In the genomic region with DNA sequence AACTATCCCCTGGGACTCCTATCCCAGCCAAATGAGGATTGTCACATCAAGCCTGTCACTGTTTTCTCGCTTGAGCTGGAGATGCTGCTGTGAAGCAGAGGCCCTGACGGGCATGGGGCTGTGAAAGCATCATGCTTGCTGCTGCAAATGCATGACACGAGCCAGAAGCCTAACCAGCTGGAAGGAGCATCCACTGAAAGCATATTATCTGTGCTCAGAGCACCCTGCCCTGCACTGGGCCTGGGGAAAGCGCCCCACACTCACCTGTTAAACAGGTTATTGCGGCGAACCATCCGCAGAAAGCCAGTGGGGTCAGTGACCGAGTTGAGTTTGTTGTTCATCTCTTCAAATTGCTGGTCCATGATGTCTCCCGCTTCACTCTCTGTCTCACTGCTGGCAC, we compare ENCODE assay signal across 14 cellular contexts.
DNase-seq lines count a peak whose midpoint lies in the region; ATAC-seq and TF ChIP-seq lines count a peak whose summit lies in the region.
"Had no signal": no experiment of that assay in that cellular context is flagged by ENCODE, and none has a peak within 500 bp of the region (broad histone marks: within the 10 kb centered on the region; RNA-seq: fewer than 3 reads in every experiment).

No MANE protein-coding gene starts in this region.

- no peak for ATAC-seq in thoracic aorta (ENCODE audit: insufficient number of reproducible peaks, low FRiP score, low read depth)
- no peak for ATAC-seq in HG02884 (IDR thresholded peaks at IDR 0.05; ENCODE audit: unreplicated experiment)
- no peak for ATAC-seq in HG02642 (IDR thresholded peaks at IDR 0.05; ENCODE audit: poor library complexity, unreplicated experiment)
- ATAC-seq: effector memory CD8-positive, alpha-beta T cell; stimulated activated memory B cell treated with anti-CD40 and anti-IgM and Interleukin-4, amounts not matched to agents 10 μg/mL and 1 μg/mL and 100 μg/mL, for 72 hours had no signal

- H3K36me3 ChIP-seq in thoracic aorta, result no peaks in the 10 kb centered on the region
- H3K36me3 ChIP-seq: SJSA1 had no signal

- H3K27ac ChIP-seq in coronary artery (peak overlapping the region in 1 of 2 donors; percentile 57), thoracic aorta (peak overlapping the region; percentile 51 to 60)
- H3K27ac ChIP-seq: SJSA1 had no signal

- peak; percentile 43 for DNase-seq in activated CD8-positive, alpha-beta memory T cell treated with anti-CD3 and anti-CD28 coated beads, Interleukin-2, amount 50 U/mL, for 48 hours
- no peak for DNase-seq in activated CD8-positive, alpha-beta memory T cell treated with anti-CD3 and anti-CD28 coated beads for 24 hours
- DNase-seq in coronary artery (ENCODE audit: low spot score) (peak; percentile 40), thoracic aorta (ENCODE audit: low spot score) (no peak)
- DNase-seq in stimulated activated CD4-positive, alpha-beta T cell treated with anti-CD3 and anti-CD28 coated beads, Interleukin-4, amount 100 ng/mL, for 24 hours, result no peak
- DNase-seq: Caco-2; effector memory CD8-positive, alpha-beta T cell; GF-D8; islet precursor cell had no signal

- no peak overlapping the region for H3K4me3 Mint-ChIP-seq in nephron
- H3K4me3 Mint-ChIP-seq: effector memory CD8-positive, alpha-beta T cell; stimulated activated memory B cell treated with anti-CD40 and anti-IgM and Interleukin-4, amounts not matched to agents 10 μg/mL and 1 μg/mL and 100 μg/mL, for 72 hours had no signal

- peaks cover 22 to 54% of the 10 kb centered on the region in 2 donors for H3K4me1 ChIP-seq in thoracic aorta (ENCODE audit: control insufficient read depth in 1 of 2, low read depth in 2 of 2)
- H3K4me1 ChIP-seq: Caco-2 had no signal

- H3K9me3 Mint-ChIP-seq in nephron, result no peaks in the 10 kb centered on the region
- H3K9me3 Mint-ChIP-seq: effector memory CD8-positive, alpha-beta T cell; stimulated activated memory B cell treated with anti-CD40 and anti-IgM and Interleukin-4, amounts not matched to agents 10 μg/mL and 1 μg/mL and 100 μg/mL, for 72 hours had no signal

- no peaks in the 10 kb centered on the region for H3K27me3 ChIP-seq in thoracic aorta (replicated peaks; ENCODE audit: insufficient read depth)
- H3K27me3 ChIP-seq: SJSA1 had no signal

- H3K4me1 Mint-ChIP-seq in nephron, result peaks cover 69% of the 10 kb centered on the region
- H3K4me1 Mint-ChIP-seq: stimulated activated memory B cell treated with anti-CD40 and anti-IgM and Interleukin-4, amounts not matched to agents 10 μg/mL and 1 μg/mL and 100 μg/mL, for 72 hours had no signal

- H3K4me3 ChIP-seq in coronary artery (no peak overlapping the region), thoracic aorta (no peak overlapping the region)
- H3K4me3 ChIP-seq: SJSA1 had no signal

- H3K27ac Mint-ChIP-seq in nephron, result peak overlapping the region in 2 of 3 experiments; percentile 19 to 72
- H3K27ac Mint-ChIP-seq: effector memory CD8-positive, alpha-beta T cell; stimulated activated memory B cell treated with anti-CD40 and anti-IgM and Interleukin-4, amounts not matched to agents 10 μg/mL and 1 μg/mL and 100 μg/mL, for 72 hours had no signal

- TF ChIP-seq CTCF in coronary artery (IDR thresholded peaks at IDR 0.05) (no peak), nephron (IDR thresholded peaks at IDR 0.05; ENCODE audit: unreplicated experiment in 3 of 3) (no peak), thoracic aorta (IDR thresholded peaks at IDR 0.05) (no peak)

- H3K36me3 Mint-ChIP-seq in nephron (ENCODE audit: low read depth), result peaks cover 4% of the 10 kb centered on the region
- H3K36me3 Mint-ChIP-seq: stimulated activated memory B cell treated with anti-CD40 and anti-IgM and Interleukin-4, amounts not matched to agents 10 μg/mL and 1 μg/mL and 100 μg/mL, for 72 hours had no signal

- H3K9me3 ChIP-seq in thoracic aorta, result no peaks in the 10 kb centered on the region
- H3K9me3 ChIP-seq: Caco-2, SJSA1 had no signal

- H3K27me3 Mint-ChIP-seq in nephron (ENCODE audit: low read depth), result no peaks in the 10 kb centered on the region

Comparison
In these comparisons a context has a peak if more than half of its experiments do, and no peak if none do; other contexts are left out.
1. DNase-seq: peak in activated CD8-positive, alpha-beta memory T cell treated with anti-CD3 and anti-CD28 coated beads, Interleukin-2, amount 50 U/mL, for 48 hours (single experiment) and coronary artery (single experiment); none in activated CD8-positive, alpha-beta memory T cell treated with anti-CD3 and anti-CD28 coated beads for 24 hours (single experiment), thoracic aorta (single experiment) and stimulated activated CD4-positive, alpha-beta T cell treated with anti-CD3 and anti-CD28 coated beads, Interleukin-4, amount 100 ng/mL, for 24 hours (single experiment).